In genomic region chr19:39301021-39301420, GRCh38 we compare ENCODE assay signal across 32 cellular contexts. TPM values are rescaled to one million over a fixed set of nuclear protein-coding genes. Genes with fewer than 3 reads are reported as not detected.
"Had no signal": no experiment of that assay in that cellular context is flagged by ENCODE, and none has a peak within 500 bp of the region (broad histone marks: within the 10 kb centered on the region; RNA-seq: fewer than 3 reads in every experiment).

No MANE protein-coding gene starts in this region.

- H3K27me3 ChIP-seq: ascending aorta, body of pancreas had no signal

- H3K4me3 Mint-ChIP-seq: activated CD4-positive, alpha-beta memory T cell treated with anti-CD3 and anti-CD28 coated beads, Interleukin-2, amount 10 ng/mL, durations not matched to agents 7 days and 5 days; activated naive CD8-positive, alpha-beta T cell treated with anti-CD3 and anti-CD28 coated beads for 36 hours had no signal

- H3K36me3 ChIP-seq: ascending aorta, breast epithelium had no signal

- ATAC-seq: body of pancreas had no signal

- H3K27me3 Mint-ChIP-seq: activated naive CD8-positive, alpha-beta T cell treated with anti-CD3 and anti-CD28 coated beads for 36 hours had no signal

- H3K9me3 Mint-ChIP-seq: activated CD4-positive, alpha-beta memory T cell treated with anti-CD3 and anti-CD28 coated beads, Interleukin-2, amount 10 ng/mL, durations not matched to agents 7 days and 5 days; activated naive CD8-positive, alpha-beta T cell treated with anti-CD3 and anti-CD28 coated beads for 36 hours had no signal

- H3K4me1 ChIP-seq: ascending aorta, body of pancreas, breast epithelium had no signal

- H3K9me3 ChIP-seq: ascending aorta, body of pancreas, breast epithelium had no signal

- DNase-seq: activated CD4-positive, alpha-beta memory T cell treated with anti-CD3 and anti-CD28 coated beads, Interleukin-2, amount 10 ng/mL, durations not matched to agents 7 days and 5 days; activated CD4-positive, alpha-beta T cell treated with anti-CD3 and anti-CD28 coated beads for 1 hour; activated CD4-positive, alpha-beta T cell treated with anti-CD3 and anti-CD28 coated beads for 48 hours; activated CD4-positive, CD25-positive, alpha-beta regulatory T cell; activated CD8-positive, alpha-beta memory T cell treated with anti-CD3 and anti-CD28 coated beads, Interleukin-2, amount 50 U/mL, for 4 hours; activated naive CD4-positive, alpha-beta T cell; activated naive CD4-positive, alpha-beta T cell treated with anti-CD3 and anti-CD28 coated beads, Interleukin-2, amount 50 U/mL, for 16 hours; activated naive CD8-positive, alpha-beta T cell treated with anti-CD3 and anti-CD28 coated beads for 36 hours; activated T-cell treated with anti-CD3 and anti-CD28 coated beads, Interleukin-2, amount 50 U/mL, for 48 hours; amygdala; body of pancreas; caudate nucleus; cerebellar nuclear complex; KG1; MM.1S; NCI-H1092; NCI-H1436 treated with DMSO at 0.1 percent for 48 hours; NCI-H1694 treated with DMSO at 0.1 percent for 48 hours; NCI-H2029; NCI-H345; NCI-H524 treated with DMSO at 0.1 percent for 48 hours; PC-9; Right ventricle myocardium superior; SW 1271; T-helper 1 cell; T-helper 2 cell; T-helper 9 cell had no signal

- H3K27ac Mint-ChIP-seq: activated CD4-positive, alpha-beta memory T cell treated with anti-CD3 and anti-CD28 coated beads, Interleukin-2, amount 10 ng/mL, durations not matched to agents 7 days and 5 days; activated naive CD8-positive, alpha-beta T cell treated with anti-CD3 and anti-CD28 coated beads for 36 hours had no signal

- H3K36me3 Mint-ChIP-seq: activated naive CD8-positive, alpha-beta T cell treated with anti-CD3 and anti-CD28 coated beads for 36 hours had no signal

- H3K4me3 ChIP-seq: ascending aorta, body of pancreas, breast epithelium, PC-9 had no signal

- H3K27ac ChIP-seq: ascending aorta, body of pancreas, breast epithelium, PC-9, VCaP had no signal

RNA-seq across cellular contexts. Expression of gene IFNL1, which starts 4.8 kb away (rescaled TPM):
- total RNA-seq: activated naive CD8-positive, alpha-beta T cell treated with anti-CD3 and anti-CD28 coated beads for 36 hours; ascending aorta; body of pancreas; breast epithelium; LHCN-M2; NCI-H460; PC-9; Right ventricle myocardium superior had no signal

RNA-seq across cellular contexts. Expression of gene LRFN1, which starts 19.6 kb away (rescaled TPM):
- total RNA-seq: ascending aorta, LHCN-M2 had no signal

RNA-seq across cellular contexts. Expression of gene IFNL2, which starts 32.8 kb away (rescaled TPM):
- total RNA-seq: activated CD4-positive, alpha-beta memory T cell treated with anti-CD3 and anti-CD28 coated beads, Interleukin-2, amount 10 ng/mL, durations not matched to agents 7 days and 5 days; activated naive CD8-positive, alpha-beta T cell treated with anti-CD3 and anti-CD28 coated beads for 36 hours; ascending aorta; body of pancreas; breast epithelium; LHCN-M2; NCI-H460; PC-9; Right ventricle myocardium superior had no signal

RNA-seq across cellular contexts. Expression of gene GMFG, which starts 34.8 kb away (rescaled TPM):
- total RNA-seq: LHCN-M2, NCI-H460, PC-9 had no signal
